In genomic region chr16:78303946-78304345, GRCh38 we compare ENCODE assay signal across 22 cellular contexts.
DNase-seq lines count a peak whose midpoint lies in the region; ATAC-seq and TF ChIP-seq lines count a peak whose summit lies in the region.
"Had no signal": no experiment of that assay in that cellular context is flagged by ENCODE, and none has a peak within 500 bp of the region (broad histone marks: within the 10 kb centered on the region; RNA-seq: fewer than 3 reads in every experiment).

No MANE protein-coding gene starts in this region.

- H3K9ac ChIP-seq in neural progenitor cell = no peak overlapping the region

- POLR2A ChIA-PET in Caco-2 (lab: Charles Lee) = no interaction called here

- H3K36me3 Mint-ChIP-seq in neural progenitor cell (no peaks in the 10 kb centered on the region), Caco-2 (ENCODE audit: insufficient read depth, unreplicated experiment) (no peaks in the 10 kb centered on the region)

- peak; percentile 93 for DNase-seq in fibroblast of villous mesenchyme (ENCODE audit: low read depth)
- no peak for DNase-seq in neural progenitor cell (ENCODE audit: low spot score)
- no peak for DNase-seq in NCI-H1048 (lab: John Stamatoyannopoulos, UW)
- DNase-seq in globus pallidus (ENCODE audit: low spot score) = no peak
- no peak for DNase-seq in Caco-2
- DNase-seq: BE2C, DMS79 treated with DMSO at 0.1 percent for 48 hours, H9, HFFc6, Kasumi-1, MM.1S, NCI-H1092, NCI-H1436, NCI-H187 treated with DMSO at 0.1 percent for 48 hours, NCI-H2171, NCI-H345, NCI-H524 treated with DMSO at 0.1 percent for 48 hours, NCI-H82 had no signal

- H3K27me3 Mint-ChIP-seq in neural progenitor cell (ENCODE audit: insufficient read depth, low read depth) (peaks cover 3% of the 10 kb centered on the region), Caco-2 (ENCODE audit: insufficient read depth, unreplicated experiment) (no peaks in the 10 kb centered on the region)

- H3K4me3 ChIP-seq in fibroblast of villous mesenchyme (ENCODE audit: low read depth, low read length) (no peak overlapping the region), neural progenitor cell (no peak overlapping the region), Caco-2 (ENCODE audit: low read depth, low read length) (no peak overlapping the region)
- H3K4me3 ChIP-seq: SJSA1 had no signal

- no peak overlapping the region for H3K4me2 ChIP-seq in neural progenitor cell

- TF ChIP-seq CTCF in fibroblast of villous mesenchyme (IDR thresholded peaks at IDR 0.05; ENCODE audit: insufficient read depth, low read depth, low read length) (no peak), neural progenitor cell (IDR thresholded peaks at IDR 0.05) (no peak), Caco-2 (IDR thresholded peaks at IDR 0.05; ENCODE audit: insufficient read depth in 1 of 2, low read depth in 1 of 2, low read length in 1 of 2, severe bottlenecking in 1 of 2, unreplicated experiment in 1 of 2) (no peak)

- H3K4me1 Mint-ChIP-seq in neural progenitor cell = peaks cover 9% of the 10 kb centered on the region
- H3K4me1 Mint-ChIP-seq in Caco-2 (ENCODE audit: low read depth, unreplicated experiment) = peaks cover 10% of the 10 kb centered on the region

- H3K4me1 ChIP-seq in neural progenitor cell = peaks cover 6% of the 10 kb centered on the region
- H3K4me1 ChIP-seq in Caco-2 = 0 out of 2 replicates have a peak, but pooled peaks cover 4% of the 10 kb centered on the region
- H3K4me1 ChIP-seq: BE2C had no signal

- no peak overlapping the region for H3K27ac ChIP-seq in neural progenitor cell
- H3K27ac ChIP-seq: SJSA1 had no signal

- H3K9me3 Mint-ChIP-seq in neural progenitor cell (peaks cover 2% of the 10 kb centered on the region), Caco-2 (ENCODE audit: unreplicated experiment) (peaks cover 6% of the 10 kb centered on the region)
- H3K9me3 Mint-ChIP-seq: H9 had no signal

- H3F3A ChIP-seq in neural progenitor cell (ENCODE audit: low read depth) = peaks cover 5% of the 10 kb centered on the region

- no peak overlapping the region for H2AFZ ChIP-seq in neural progenitor cell (replicated peaks)

- BruUV-seq in Caco-2 (replicated peaks; lab: Mats Ljungman, UMichigan) = no TSS peak

- H3K27me3 ChIP-seq in neural progenitor cell (no peaks in the 10 kb centered on the region), Caco-2 (replicated peaks; ENCODE audit: control insufficient read depth, insufficient read depth, low read length) (no peaks in the 10 kb centered on the region)
- H3K27me3 ChIP-seq: BE2C, SJSA1 had no signal

- H3K79me2 ChIP-seq in neural progenitor cell (ENCODE audit: low read depth) = no peaks in the 10 kb centered on the region

- H3K9me3 ChIP-seq in neural progenitor cell (ENCODE audit: low read depth) (no peaks in the 10 kb centered on the region), Caco-2 (no peaks in the 10 kb centered on the region)
- H3K9me3 ChIP-seq: BE2C, SJSA1 had no signal

- intact Hi-C loops in Caco-2 (cut with micrococcal nuclease; ENCODE audit: unreplicated experiment) = no loop called here

- CTCF ChIA-PET in Caco-2 (lab: Charles Lee) = no interaction called here

- peak; percentile 72 for ATAC-seq in SK-N-SH treated with all-trans-retinoic acid at 6 μM for 48 hours
- ATAC-seq in HG03095 (IDR thresholded peaks at IDR 0.05; ENCODE audit: unreplicated experiment) = no peak
- ATAC-seq: Right ventricle myocardium inferior had no signal

- no peaks in the 10 kb centered on the region for H4K20me1 ChIP-seq in neural progenitor cell (ENCODE audit: low read depth)

- H3K4me3 Mint-ChIP-seq in neural progenitor cell (no peak overlapping the region), Caco-2 (ENCODE audit: unreplicated experiment) (no peak overlapping the region)
- H3K4me3 Mint-ChIP-seq: H9, HFFc6 had no signal

- H3K27ac Mint-ChIP-seq in neural progenitor cell = peak overlapping the region; percentile 10
- no peak overlapping the region for H3K27ac Mint-ChIP-seq in Caco-2 (ENCODE audit: unreplicated experiment)
- H3K27ac Mint-ChIP-seq: H9, HFFc6 had no signal

- H3K36me3 ChIP-seq in neural progenitor cell = no peaks in the 10 kb centered on the region
- no peaks in the 10 kb centered on the region for H3K36me3 ChIP-seq in Caco-2 (ENCODE audit: control insufficient read depth, insufficient read depth, low read length)
- H3K36me3 ChIP-seq: BE2C, SJSA1 had no signal

TF ChIP-seq in SK-N-SH treated with all-trans-retinoic acid at 6 μM for 48 hours, 23 proteins besides CTCF, POLR2A, EP300 and RAD21:
- no peak for TF ChIP-seq ZNF8 (CRISPR knock-in tag; IDR thresholded peaks at IDR 0.05)
TF ChIP-seq in SK-N-SH treated with all-trans-retinoic acid at 6 μM for 48 hours: peak in this region for 0.
